Comparison of ENCODE assay signal across 1 cellular context in genomic region chr6:44217332-44218143, GRCh38.
TF ChIP-seq lines count a peak whose summit lies in the region.

No MANE protein-coding gene starts in this region.

TF ChIP-seq in HepG2, 621 proteins besides CTCF, POLR2A, EP300 and RAD21 (continued from another document and continues in another):
- TF ChIP-seq DMTF1 (CRISPR knock-in tag; IDR thresholded peaks at IDR 0.05) (no peak), HHEX (CRISPR knock-in tag; IDR thresholded peaks at IDR 0.05) (no peak), ZNF547 (CRISPR knock-in tag; IDR thresholded peaks at IDR 0.05) (no peak), ZNF207 (IDR thresholded peaks at IDR 0.05; ENCODE audit: borderline replicate concordance) (no peak), HNRNPUL1 (IDR thresholded peaks at IDR 0.05; ENCODE audit: low read depth, low read length) (no peak), SP5 (CRISPR knock-in tag; IDR thresholded peaks at IDR 0.05; ENCODE audit: borderline replicate concordance, low read depth) (no peak), FOXM1 (CRISPR knock-in tag; IDR thresholded peaks at IDR 0.05) (no peak), HDAC1 (CRISPR knock-in tag; IDR thresholded peaks at IDR 0.05) (no peak), ARID5B (CRISPR knock-in tag; IDR thresholded peaks at IDR 0.05) (no peak), ZMAT3 (CRISPR knock-in tag; conservative IDR thresholded peaks at IDR 0.05) (peak; percentile 90), ZBTB8A (CRISPR knock-in tag; IDR thresholded peaks at IDR 0.05; ENCODE audit: borderline replicate concordance, low read depth) (no peak), MAFG (CRISPR knock-in tag; IDR thresholded peaks at IDR 0.05) (no peak), ZNF512B (CRISPR knock-in tag; IDR thresholded peaks at IDR 0.05; ENCODE audit: borderline replicate concordance) (no peak), NRL (CRISPR knock-in tag; IDR thresholded peaks at IDR 0.05; ENCODE audit: borderline replicate concordance) (peak; percentile 91), ELF4 (CRISPR knock-in tag; IDR thresholded peaks at IDR 0.05; ENCODE audit: borderline replicate concordance) (no peak), CENPT (CRISPR knock-in tag; IDR thresholded peaks at IDR 0.05; ENCODE audit: low read depth) (no peak), RNF219 (CRISPR knock-in tag; IDR thresholded peaks at IDR 0.05) (no peak), ZNF619 (CRISPR knock-in tag; IDR thresholded peaks at IDR 0.05) (no peak), RBM22 (optimal IDR thresholded peaks at IDR 0.05; ENCODE audit: low read length) (no peak), NFAT5 (CRISPR knock-in tag; IDR thresholded peaks at IDR 0.05) (0 out of 2 replicates have a peak, but pooled peaks have one; percentile 39), PHF20 (CRISPR knock-in tag; IDR thresholded peaks at IDR 0.05) (no peak), SMC3 (IDR thresholded peaks at IDR 0.05; ENCODE audit: low read length) (no peak), SKI (IDR thresholded peaks at IDR 0.05; ENCODE audit: partially characterized antibody) (no peak), MAFK (conservative IDR thresholded peaks at IDR 0.05 in 1 of 2, IDR thresholded peaks at IDR 0.05 in 1 of 2; ENCODE audit: low read length in 2 of 2) (no peak), SMAD9 (CRISPR knock-in tag; IDR thresholded peaks at IDR 0.05) (no peak), SP2 (CRISPR knock-in tag; IDR thresholded peaks at IDR 0.05) (0 out of 2 replicates have a peak, but pooled peaks have one; percentile 11), DRAP1 (CRISPR knock-in tag; IDR thresholded peaks at IDR 0.05) (peak; percentile 31; the same call in 1 of the 2 replicates), ZNF260 (CRISPR knock-in tag; IDR thresholded peaks at IDR 0.05; ENCODE audit: borderline replicate concordance, low read depth) (no peak), ZNF543 (CRISPR knock-in tag; IDR thresholded peaks at IDR 0.05) (no peak), FOXK1 (CRISPR knock-in tag; IDR thresholded peaks at IDR 0.05; ENCODE audit: borderline replicate concordance, low read depth) (no peak), SNAI1 (CRISPR knock-in tag; IDR thresholded peaks at IDR 0.05; ENCODE audit: borderline replicate concordance) (no peak), FOSL2 (CRISPR knock-in tag; IDR thresholded peaks at IDR 0.05) (peak; percentile 42), USF2 (IDR thresholded peaks at IDR 0.05; ENCODE audit: low read depth, low read length) (no peak), USF2 (CRISPR knock-in tag; IDR thresholded peaks at IDR 0.05; ENCODE audit: borderline replicate concordance) (no peak), NCOA2 (CRISPR knock-in tag; IDR thresholded peaks at IDR 0.05) (no peak), KAT7 (CRISPR knock-in tag; IDR thresholded peaks at IDR 0.05; ENCODE audit: borderline replicate concordance) (0 out of 2 replicates have a peak, but pooled peaks have one; percentile 49)
